In the genomic region with DNA sequence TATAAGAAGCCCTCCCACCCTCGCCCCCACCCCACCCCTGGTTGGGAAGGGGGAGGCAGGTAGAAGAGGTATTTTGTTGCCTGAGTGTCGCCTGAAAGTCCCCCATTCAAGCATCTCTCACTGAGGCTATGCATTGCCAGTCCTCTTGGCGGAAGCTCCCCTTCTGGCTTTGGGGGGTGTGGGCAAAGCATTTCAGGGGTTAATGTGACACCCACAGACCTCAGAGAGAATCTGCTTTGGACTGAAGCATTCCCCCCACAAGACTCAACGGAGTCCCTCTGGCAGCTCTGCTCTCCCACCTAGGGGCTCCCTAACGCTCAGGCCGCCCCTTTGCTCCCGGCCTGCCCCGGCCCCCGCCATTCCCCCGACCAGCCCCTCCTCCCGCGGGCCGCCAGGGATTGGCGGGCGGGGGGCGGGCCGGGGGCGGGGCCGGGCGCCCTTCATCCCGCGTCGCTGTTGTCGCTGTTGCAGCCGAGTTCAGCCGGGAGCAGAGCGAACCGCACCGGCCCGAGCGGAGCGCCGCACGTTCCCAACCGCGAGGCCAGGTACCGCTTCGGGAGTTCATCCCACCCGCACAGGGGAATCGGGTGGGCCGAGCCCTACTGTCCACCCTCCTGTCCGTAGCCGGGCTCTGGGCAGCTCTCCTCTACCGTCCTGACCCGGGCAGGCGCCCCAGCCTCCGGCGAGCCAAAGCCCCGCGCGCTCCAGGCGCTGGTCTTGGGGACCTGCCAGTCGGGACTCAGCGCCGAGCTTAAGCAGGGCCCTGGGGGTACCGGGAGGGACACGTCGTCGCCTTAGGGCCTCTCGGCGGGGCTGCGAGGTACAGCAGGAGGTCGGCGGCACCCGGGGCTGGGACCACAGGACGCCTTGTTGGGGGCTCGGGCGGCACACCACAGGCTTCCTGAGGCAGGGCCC, we compare ENCODE assay signal across 1 cellular context.
TF ChIP-seq lines count a peak whose summit lies in the region.

A gene (plus strand): TSS at position 468 of the 915 bp plus-strand sequence. CDS start 8,929 bp downstream, outside the sequence.

TF ChIP-seq in HepG2, 621 proteins besides CTCF, POLR2A, EP300 and RAD21 (continued from another document):
- TF ChIP-seq ZNF30 (CRISPR knock-in tag; IDR thresholded peaks at IDR 0.05) = no peak
- peak; percentile 48 for TF ChIP-seq ZNF883 (CRISPR knock-in tag; IDR thresholded peaks at IDR 0.05; ENCODE audit: not compliant biosample characterization)
- TF ChIP-seq TEAD2 (CRISPR knock-in tag; IDR thresholded peaks at IDR 0.05) = no peak
- no peak for TF ChIP-seq SMARCC2 (IDR thresholded peaks at IDR 0.05)
- 0 out of 2 replicates have a peak, but pooled peaks have one; percentile 13 for TF ChIP-seq FOXA3 (CRISPR knock-in tag; IDR thresholded peaks at IDR 0.05)
- TF ChIP-seq FOXK1 (CRISPR knock-in tag; IDR thresholded peaks at IDR 0.05; ENCODE audit: borderline replicate concordance, low read depth) = peak; percentile 57; the same call in 1 of the 2 replicates
- TF ChIP-seq, protein P1, sequence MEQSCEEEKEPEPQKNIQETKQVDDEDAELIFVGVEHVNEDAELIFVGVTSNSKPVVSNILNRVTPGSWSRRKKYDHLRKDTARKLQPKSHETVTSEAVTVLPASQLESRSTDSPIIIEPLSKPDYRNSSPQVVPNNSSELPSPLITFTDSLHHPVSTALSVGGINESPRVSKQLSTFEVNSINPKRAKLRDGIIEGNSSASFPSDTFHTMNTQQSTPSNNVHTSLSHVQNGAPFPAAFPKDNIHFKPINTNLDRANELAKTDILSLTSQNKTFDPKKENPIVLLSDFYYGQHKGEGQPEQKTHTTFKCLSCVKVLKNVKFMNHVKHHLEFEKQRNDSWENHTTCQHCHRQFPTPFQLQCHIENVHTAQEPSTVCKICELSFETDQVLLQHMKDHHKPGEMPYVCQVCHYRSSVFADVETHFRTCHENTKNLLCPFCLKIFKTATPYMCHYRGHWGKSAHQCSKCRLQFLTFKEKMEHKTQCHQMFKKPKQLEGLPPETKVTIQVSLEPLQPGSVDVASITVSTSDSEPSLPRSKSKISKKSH (CRISPR knock-in tag; IDR thresholded peaks at IDR 0.05; ENCODE audit: borderline replicate concordance) = peak; percentile 60; the same call in 1 of the 2 replicates
- TF ChIP-seq HIVEP1 (CRISPR knock-in tag; IDR thresholded peaks at IDR 0.05) = peak; percentile 74; the same call in 1 of the 2 replicates
- peak; percentile 55; the same call in 1 of the 3 replicates for TF ChIP-seq MXI1 (IDR thresholded peaks at IDR 0.05; ENCODE audit: borderline replicate concordance, low read depth, low read length)
- peak; percentile 59; the same call in 1 of the 2 replicates for TF ChIP-seq MED1 (CRISPR knock-in tag; IDR thresholded peaks at IDR 0.05)
